In genomic region chr20:63791497-63792156, GRCh38 we compare ENCODE assay signal across 15 cellular contexts. TPM values are rescaled to one million over a fixed set of nuclear protein-coding genes. Genes with fewer than 3 reads are reported as not detected.
DNase-seq lines count a peak whose midpoint lies in the region; ATAC-seq and TF ChIP-seq lines count a peak whose summit lies in the region.
"Had no signal": no experiment of that assay in that cellular context is flagged by ENCODE, and none has a peak within 500 bp of the region (broad histone marks: within the 10 kb centered on the region; RNA-seq: fewer than 3 reads in every experiment).

No MANE protein-coding gene starts in this region.

- WGBS in testis, 2 donors = 35 to 44% methylated on average over 20 to 23 of the region's 23 CpGs

- H3K27ac ChIP-seq in cardiac muscle cell = peak overlapping the region; percentile 64
- peak overlapping the region; percentile 61 to 79 for H3K27ac ChIP-seq in testis

- DNase-seq in NT2/D1 (ENCODE audit: low read depth, low spot score) = no peak
- peak; percentile 6 to 19 for DNase-seq in cardiac muscle cell (ENCODE audit: low read depth in 1 of 2, low spot score in 1 of 2)
- DNase-seq in medulla oblongata (ENCODE audit: extremely low spot score) = peak; percentile 21
- peak; percentile 67 for DNase-seq in testis
- DNase-seq in GM03348 (ENCODE audit: low spot score) = no peak
- DNase-seq: activated CD8-positive, alpha-beta T cell treated with anti-CD3 and anti-CD28 coated beads for 36 hours; activated naive CD4-positive, alpha-beta T cell treated with anti-CD3 and anti-CD28 coated beads, Interleukin-2, amount 10 ng/mL, durations not matched to agents 7 days and 5 days; activated T-cell treated with anti-CD3 and anti-CD28 coated beads, Interleukin-2, amount 50 U/mL, for 4 hours; NCI-H1436 treated with DMSO at 0.1 percent for 48 hours; NCI-H748 treated with DMSO at 0.1 percent for 48 hours; OCI-M1; SIG-M5; stimulated activated CD4-positive, alpha-beta T cell treated with anti-CD3 and anti-CD28 coated beads, Interleukin-2, amount 100 ng/mL, for 24 hours had no signal

- TF ChIP-seq CTCF in cardiac muscle cell (IDR thresholded peaks at IDR 0.05; ENCODE audit: low read depth, low read length) (no peak), testis (IDR thresholded peaks at IDR 0.05) (no peak)

- H3K9me3 ChIP-seq in NT2/D1 (ENCODE audit: insufficient read depth, low read length) (no peaks in the 10 kb centered on the region), cardiac muscle cell (ENCODE audit: low read depth) (no peaks in the 10 kb centered on the region), testis (no peaks in the 10 kb centered on the region)

- H3K4me1 ChIP-seq in NT2/D1 (ENCODE audit: insufficient read depth, insufficient read length) (peaks cover 15% of the 10 kb centered on the region), cardiac muscle cell (ENCODE audit: low read depth) (peaks cover 27% of the 10 kb centered on the region), testis (peaks cover 25% of the 10 kb centered on the region)

- peak overlapping the region; percentile 4 for H3K9ac ChIP-seq in NT2/D1 (ENCODE audit: insufficient read length, low read depth)

- peaks cover 3% of the 10 kb centered on the region for H3K27me3 ChIP-seq in NT2/D1 (ENCODE audit: insufficient read depth, insufficient read length)
- H3K27me3 ChIP-seq in cardiac muscle cell = no peaks in the 10 kb centered on the region
- no peaks in the 10 kb centered on the region for H3K27me3 ChIP-seq in testis

- TF ChIP-seq POLR2A in testis (IDR thresholded peaks at IDR 0.05) = no peak

- ATAC-seq in GM19324 (IDR thresholded peaks at IDR 0.05; ENCODE audit: low FRiP score, unreplicated experiment) (no peak), GM18519 (IDR thresholded peaks at IDR 0.05; ENCODE audit: low FRiP score, unreplicated experiment) (no peak)
- ATAC-seq: activated CD8-positive, alpha-beta T cell treated with anti-CD3 and anti-CD28 coated beads for 36 hours; activated T-cell treated with anti-CD3 and anti-CD28 coated beads, Interleukin-2, amount 50 U/mL, for 4 hours had no signal

- no peak overlapping the region for H3K4me3 ChIP-seq in NT2/D1 (ENCODE audit: insufficient read length, low read depth)
- no peak overlapping the region for H3K4me3 ChIP-seq in cardiac muscle cell
- H3K4me3 ChIP-seq in testis = no peak overlapping the region

- intact Hi-C loops in testis (cut with DNase I; ENCODE audit: low total_unique reads) = no loop called here

- H3K36me3 ChIP-seq in NT2/D1 (ENCODE audit: insufficient read depth, insufficient read length, low read length) = peaks cover 31% of the 10 kb centered on the region
- H3K36me3 ChIP-seq in cardiac muscle cell = peaks cover 14% of the 10 kb centered on the region
- H3K36me3 ChIP-seq in testis (ENCODE audit: low read depth, missing control alignments) = no peaks in the 10 kb centered on the region

RNA-seq across cellular contexts. Expression of gene ZBTB46, which starts 39.4 kb away (rescaled TPM):
- total RNA-seq in cardiac muscle cell = 43.1 and 53.4 TPM in 2 replicates
- polyA plus RNA-seq in cardiac muscle cell = 24.1 and 24.5 TPM in 2 replicates
- 10 to 100 TPM; 12.5 to 15.4 TPM for total RNA-seq in testis
- 5.2 TPM for polyA plus RNA-seq in testis (ENCODE audit: insufficient read depth, low read depth, low replicate concordance)

RNA-seq across cellular contexts. Expression of gene SLC2A4RG, which starts 52.1 kb away (rescaled TPM):
- total RNA-seq in cardiac muscle cell (79.2 and 177 TPM in 2 replicates), testis (100 to 1,000 TPM; 123 to 141 TPM)
- polyA plus RNA-seq in cardiac muscle cell (46.6 and 58.0 TPM in 2 replicates), testis (ENCODE audit: insufficient read depth, low read depth, low replicate concordance) (64.4 TPM)

RNA-seq across cellular contexts. Expression of gene LIME1, which starts 55.2 kb away (rescaled TPM):
- total RNA-seq in cardiac muscle cell = 10.1 and 19.2 TPM in 2 replicates
- 7.0 and 17.4 TPM in 2 replicates for polyA plus RNA-seq in cardiac muscle cell
- total RNA-seq in testis = 10 to 100 TPM; 41.4 to 47.4 TPM
- polyA plus RNA-seq in testis (ENCODE audit: insufficient read depth, low read depth, low replicate concordance) = 5.6 TPM

Comparison
In these comparisons a context has a peak if more than half of its experiments do, and no peak if none do; other contexts are left out.
1. DNase-seq: peak in cardiac muscle cell (2 of 2), medulla oblongata (single experiment) and testis (single experiment); none in NT2/D1 (single experiment) and GM03348 (single experiment).